ENCODE assay signal across 21 cellular contexts in the genomic region with DNA sequence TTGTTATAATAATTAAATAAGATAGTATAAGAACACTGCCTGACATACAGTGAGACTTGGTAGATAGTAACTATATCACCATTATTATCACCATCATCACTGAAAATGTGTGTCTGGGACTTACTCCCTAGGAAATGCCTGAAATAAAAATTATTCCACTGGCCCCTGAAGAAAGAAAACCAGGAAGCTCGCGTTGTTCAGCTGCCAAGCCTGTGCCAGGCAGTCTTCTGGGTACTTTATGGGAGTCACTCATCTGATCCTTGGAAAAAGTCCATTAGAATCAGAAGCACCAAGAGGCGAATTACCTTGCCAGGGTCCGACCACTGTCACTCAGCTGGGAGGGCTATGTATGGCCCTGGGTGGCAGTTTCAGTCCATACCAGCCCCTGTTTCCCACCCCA.
DNase-seq lines count a peak whose midpoint lies in the region; ATAC-seq and TF ChIP-seq lines count a peak whose summit lies in the region.
"Had no signal": no experiment of that assay in that cellular context is flagged by ENCODE, and none has a peak within 500 bp of the region (broad histone marks: within the 10 kb centered on the region; RNA-seq: fewer than 3 reads in every experiment).

No MANE protein-coding gene starts in this region.

- H3K4me1 ChIP-seq in body of pancreas (peaks cover 28% of the 10 kb centered on the region), mucosa of stomach (ENCODE audit: control insufficient read depth, insufficient read depth, low read length) (peaks cover 36% of the 10 kb centered on the region), transverse colon (peaks cover 3 to 50% (median 32%) of the 10 kb centered on the region in 4 donors)

- no peaks in the 10 kb centered on the region for H3K9me3 ChIP-seq in body of pancreas
- H3K9me3 ChIP-seq in mucosa of stomach (ENCODE audit: control insufficient read depth, low read length), result no peaks in the 10 kb centered on the region
- H3K9me3 ChIP-seq in transverse colon, result no peaks in the 10 kb centered on the region

- H3K27ac ChIP-seq in body of pancreas (peak overlapping the region; percentile 72 to 92 (median 78)), transverse colon (peak overlapping the region; percentile 81 to 85 (median 82)), caudate nucleus (ENCODE audit: low read depth, low read length) (no peak overlapping the region)
- H3K27ac ChIP-seq: RWPE1 had no signal

- DNase-seq in body of pancreas (peak in 3 of 4 donors; percentile 40 to 58 (median 41)), left lobe of liver (ENCODE audit: low spot score) (no peak), transverse colon (peak; percentile 41), caudate nucleus (lab: John Stamatoyannopoulos, UW) (no peak), COLO668 (lab: John Stamatoyannopoulos, UW; ENCODE audit: unreplicated experiment) (no peak)
- DNase-seq: COR-L47, DMS153, GF-D8, GOT3, KBM-7, NCI-H187, NCI-H2107, NCI-H2227 treated with DMSO at 0.1 percent for 48 hours, NCI-H524, NCI-H82, SIG-M5 had no signal

- H3K9ac ChIP-seq in mucosa of stomach (ENCODE audit: low read length), result peak overlapping the region; percentile 54

- ATAC-seq in body of pancreas (peak; percentile 49), left lobe of liver (peak; percentile 20), HG02642 (IDR thresholded peaks at IDR 0.05; ENCODE audit: poor library complexity, unreplicated experiment) (no peak)
- ATAC-seq: HCT116, SK-N-SH treated with all-trans-retinoic acid at 6 μM for 48 hours had no signal

- TF ChIP-seq CTCF in body of pancreas (IDR thresholded peaks at IDR 0.05) (no peak), transverse colon (IDR thresholded peaks at IDR 0.05) (no peak)

- TF ChIP-seq EP300 in transverse colon (IDR thresholded peaks at IDR 0.05; ENCODE audit: low read depth), result no peak

- H3K36me3 ChIP-seq in body of pancreas (replicated peaks in 1 of 2; ENCODE audit: insufficient read depth in 1 of 2, low read depth in 2 of 2) (no peaks in the 10 kb centered on the region), mucosa of stomach (ENCODE audit: control insufficient read depth, insufficient read depth, low read length) (no peaks in the 10 kb centered on the region), transverse colon (peaks cover 0 to 2% (median 0%) of the 10 kb centered on the region in 4 donors)

- H3K4me3 ChIP-seq in body of pancreas, result no peak overlapping the region
- no peak overlapping the region for H3K4me3 ChIP-seq in mucosa of stomach (ENCODE audit: low read length)
- no peak overlapping the region for H3K4me3 ChIP-seq in transverse colon

- WGBS in body of pancreas, 2 donors, result 34 to 36% methylated on average over 4 of the region's 4 CpGs
- WGBS in transverse colon (ENCODE audit: low coverage in 1 of 2), 2 donors, result 48 to 56% methylated on average over 2 to 4 of the region's 4 CpGs

- intact Hi-C loops in body of pancreas (cut with DNase I) (no loop called here), transverse colon (cut with DNase I; ENCODE audit: low total_unique reads) (no loop called here)

- no peak for TF ChIP-seq POLR2A in body of pancreas (IDR thresholded peaks at IDR 0.05)
- TF ChIP-seq POLR2A in transverse colon (IDR thresholded peaks at IDR 0.05), result no peak

- no peaks in the 10 kb centered on the region for H3K27me3 ChIP-seq in body of pancreas
- H3K27me3 ChIP-seq in mucosa of stomach (ENCODE audit: control insufficient read depth, insufficient read depth, low read length), result no peaks in the 10 kb centered on the region
- no peaks in the 10 kb centered on the region for H3K27me3 ChIP-seq in transverse colon

- in situ Hi-C loops in transverse colon (cut with MboI; ENCODE audit: low pct_ligation_motif_present in 1 of 4, low pct_unique_long_range_greater_than_20kb in 1 of 4, low sequenced_read_pairs in 3 of 4), result no loop called here

Comparison
In these comparisons a context has a peak if more than half of its experiments do, and no peak if none do; other contexts are left out.
1. DNase-seq: peak in body of pancreas (3 of 4) and transverse colon (single experiment); none in left lobe of liver (single experiment), caudate nucleus (0 of 61) and COLO668 (single experiment).